ENCODE assay signal across 1 cellular context in the genomic region with DNA sequence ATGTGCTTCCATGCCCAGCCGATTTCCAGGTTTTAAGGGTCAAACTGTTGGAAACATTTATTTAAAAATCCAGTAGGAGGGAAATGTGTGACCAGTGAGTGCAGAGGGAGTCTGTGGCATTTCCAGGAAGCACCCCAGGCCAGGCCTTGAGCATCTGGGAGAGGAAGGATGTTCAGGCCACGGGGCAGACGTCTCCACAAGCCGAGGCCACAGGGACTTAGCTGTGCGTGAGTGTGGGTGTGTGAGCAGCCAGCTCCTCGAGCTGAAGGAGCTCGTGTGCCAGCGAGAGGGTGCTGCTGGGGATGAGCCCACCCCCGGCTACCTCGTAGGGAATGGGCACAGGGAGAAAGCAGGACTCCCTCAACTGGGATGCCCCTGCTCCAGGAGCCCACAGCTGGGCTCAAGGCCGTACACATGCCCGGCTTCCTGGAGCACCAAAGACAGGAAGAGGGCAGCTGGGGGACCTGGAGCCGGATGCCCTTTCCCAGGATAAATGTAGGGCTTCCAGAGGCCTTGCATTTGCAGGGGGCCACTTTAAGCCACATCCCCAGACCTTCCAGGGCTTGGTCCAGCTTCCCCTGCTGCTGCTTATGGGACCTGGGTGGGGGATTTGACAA.
TF ChIP-seq lines count a peak whose summit lies in the region.

No MANE protein-coding gene starts in this region.

TF ChIP-seq in IMR-90, 13 proteins besides CTCF, POLR2A, EP300 and RAD21:
- TF ChIP-seq RCOR1 (IDR thresholded peaks at IDR 0.05; ENCODE audit: insufficient replicate concordance, low read length): no peak
- TF ChIP-seq FOS (IDR thresholded peaks at IDR 0.05; ENCODE audit: low read depth, low read length): no peak
